In genomic region chr5:165232629-165233028, GRCh38 we compare ENCODE assay signal across 18 cellular contexts.
"Had no signal": no experiment of that assay in that cellular context is flagged by ENCODE, and none has a peak within 500 bp of the region (broad histone marks: within the 10 kb centered on the region; RNA-seq: fewer than 3 reads in every experiment).

No MANE protein-coding gene starts in this region.

- H3K79me2 ChIP-seq: parathyroid adenoma had no signal

- H3K9me3 ChIP-seq: neutrophil, thyroid gland had no signal

- DNase-seq: activated CD4-positive, alpha-beta T cell treated with anti-CD3 and anti-CD28 coated beads, Interleukin-2, amount 10 ng/mL, durations not matched to agents 24 days and 14 days; activated CD8-positive, alpha-beta T cell treated with anti-CD3 and anti-CD28 coated beads, Interleukin-2, amount 10 ng/mL, durations not matched to agents 7 days and 5 days; activated naive CD4-positive, alpha-beta T cell treated with anti-CD3 and anti-CD28 coated beads, Interleukin-2, amount 10 ng/mL, durations not matched to agents 7 days and 5 days; activated naive CD8-positive, alpha-beta T cell treated with anti-CD3 and anti-CD28 coated beads, Interleukin-2, amount 50 U/mL, for 24 hours; activated T-cell treated with anti-CD3 and anti-CD28 coated beads, Interleukin-2, amount 50 U/mL, for 24 hours; aorta; midbrain; stimulated activated CD4-positive, alpha-beta T cell treated with anti-CD3 and anti-CD28 coated beads, Interleukin-1b, Interleukin-23, amount 100 ng/mL, for 48 hours; stimulated activated CD8-positive, alpha-beta memory T cell treated with anti-CD3 and anti-CD28 coated beads, Interleukin-4, amount 100 ng/mL, for 48 hours; stimulated activated naive CD4-positive, alpha-beta T cell; T1000; thyroid gland had no signal

- ATAC-seq: activated CD8-positive, alpha-beta T cell treated with anti-CD3 and anti-CD28 coated beads, Interleukin-2, amount 10 ng/mL, durations not matched to agents 7 days and 5 days; activated naive CD8-positive, alpha-beta T cell treated with anti-CD3 and anti-CD28 coated beads, Interleukin-2, amount 50 U/mL, for 24 hours; esophagus mucosa; left lobe of liver had no signal

- H3K4me1 ChIP-seq: parathyroid adenoma, thyroid gland had no signal

- H2AFZ ChIP-seq: parathyroid adenoma had no signal

- H3K9ac ChIP-seq: parathyroid adenoma had no signal

- FAIRE-seq: keratinocyte had no signal

- H3K27me3 ChIP-seq: neutrophil, thyroid gland had no signal

- H3K36me3 ChIP-seq: neutrophil, thyroid gland had no signal

- H3K27ac ChIP-seq: coronary artery, neutrophil, parathyroid adenoma, thyroid gland had no signal

- H3K4me3 ChIP-seq: coronary artery, thyroid gland had no signal
